In the genomic region with DNA sequence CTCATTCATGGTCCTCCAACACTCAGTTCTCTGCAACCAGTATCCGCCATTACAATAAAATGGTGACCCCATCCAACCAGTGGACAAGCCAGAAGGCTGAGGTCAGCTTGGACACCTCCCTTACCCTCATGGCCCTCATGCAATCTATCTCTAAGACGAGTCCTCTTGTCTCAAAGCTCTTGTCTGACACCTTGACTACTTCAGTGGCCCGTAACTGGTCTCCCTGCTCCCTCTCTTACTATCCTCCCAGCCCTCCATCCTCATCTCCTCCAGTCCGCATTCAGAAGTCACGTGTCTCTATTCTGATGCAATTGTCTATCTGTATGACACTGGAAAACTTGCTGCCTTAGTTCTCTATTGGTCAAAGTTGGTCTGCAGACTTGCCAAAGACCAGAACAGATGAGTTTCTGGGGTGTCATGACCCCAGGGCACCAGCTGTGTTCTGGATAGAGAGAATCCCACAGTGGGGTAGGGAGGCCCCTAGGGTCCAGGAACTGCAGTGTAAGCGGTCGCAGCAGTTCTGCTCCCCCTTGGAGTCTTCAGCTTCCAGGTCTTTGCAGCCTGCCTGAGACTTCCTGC, we compare ENCODE assay signal across 1 cellular context.
TF ChIP-seq lines count a peak whose summit lies in the region.

No MANE protein-coding gene starts in this region.

TF ChIP-seq in K562, 482 proteins besides CTCF, POLR2A, EP300 and RAD21 (continued from another document and continues in another):
- TF ChIP-seq ZNF316 (IDR thresholded peaks at IDR 0.05) (no peak), ZFX (CRISPR knock-in tag; IDR thresholded peaks at IDR 0.05) (no peak), POLR3G (IDR thresholded peaks at IDR 0.05; ENCODE audit: extremely low read depth, insufficient read length, insufficient replicate concordance) (no peak), HNRNPLL (IDR thresholded peaks at IDR 0.05; ENCODE audit: low read depth, low read length, poor library complexity, severe bottlenecking) (no peak), MYC (IDR thresholded peaks at IDR 0.05; ENCODE audit: low read depth, low read length) (peak; percentile 98), MYC (CRISPR knock-in tag; IDR thresholded peaks at IDR 0.05; ENCODE audit: borderline replicate concordance, low read depth) (peak; percentile 34; the same call in 1 of the 2 replicates), ZNF3 (CRISPR knock-in tag; IDR thresholded peaks at IDR 0.05) (no peak), KAT2B (IDR thresholded peaks at IDR 0.05; ENCODE audit: low read depth, low read length) (no peak), ZNF561 (CRISPR knock-in tag; conservative IDR thresholded peaks at IDR 0.05) (no peak), MGA (IDR thresholded peaks at IDR 0.05) (peak; percentile 85), CBFA2T3 (IDR thresholded peaks at IDR 0.05) (no peak), ZNF282 (CRISPR knock-in tag; IDR thresholded peaks at IDR 0.05) (no peak), RFX5 (IDR thresholded peaks at IDR 0.05; ENCODE audit: low read depth, low read length) (no peak), ZNF124 (CRISPR knock-in tag; IDR thresholded peaks at IDR 0.05) (no peak), ZBTB40 (IDR thresholded peaks at IDR 0.05) (no peak), ZBTB40 (CRISPR knock-in tag; IDR thresholded peaks at IDR 0.05) (no peak), DDX20 (tag; IDR thresholded peaks at IDR 0.05; ENCODE audit: low read depth) (no peak), ZNF778 (CRISPR knock-in tag; IDR thresholded peaks at IDR 0.05) (no peak), XRCC3 (IDR thresholded peaks at IDR 0.05) (no peak), U2AF1 (optimal IDR thresholded peaks at IDR 0.05; ENCODE audit: low read depth, low read length) (no peak), SIRT6 (IDR thresholded peaks at IDR 0.05; ENCODE audit: low read depth, low read length) (no peak), NONO (IDR thresholded peaks at IDR 0.05; ENCODE audit: low read depth in 2 of 2, low read length in 1 of 2) (no peak), ZNF780A (CRISPR knock-in tag; IDR thresholded peaks at IDR 0.05) (no peak), BRCA1 (IDR thresholded peaks at IDR 0.05) (no peak), BRCA1 (CRISPR knock-in tag; IDR thresholded peaks at IDR 0.05) (no peak)
- TF ChIP-seq, protein P1, sequence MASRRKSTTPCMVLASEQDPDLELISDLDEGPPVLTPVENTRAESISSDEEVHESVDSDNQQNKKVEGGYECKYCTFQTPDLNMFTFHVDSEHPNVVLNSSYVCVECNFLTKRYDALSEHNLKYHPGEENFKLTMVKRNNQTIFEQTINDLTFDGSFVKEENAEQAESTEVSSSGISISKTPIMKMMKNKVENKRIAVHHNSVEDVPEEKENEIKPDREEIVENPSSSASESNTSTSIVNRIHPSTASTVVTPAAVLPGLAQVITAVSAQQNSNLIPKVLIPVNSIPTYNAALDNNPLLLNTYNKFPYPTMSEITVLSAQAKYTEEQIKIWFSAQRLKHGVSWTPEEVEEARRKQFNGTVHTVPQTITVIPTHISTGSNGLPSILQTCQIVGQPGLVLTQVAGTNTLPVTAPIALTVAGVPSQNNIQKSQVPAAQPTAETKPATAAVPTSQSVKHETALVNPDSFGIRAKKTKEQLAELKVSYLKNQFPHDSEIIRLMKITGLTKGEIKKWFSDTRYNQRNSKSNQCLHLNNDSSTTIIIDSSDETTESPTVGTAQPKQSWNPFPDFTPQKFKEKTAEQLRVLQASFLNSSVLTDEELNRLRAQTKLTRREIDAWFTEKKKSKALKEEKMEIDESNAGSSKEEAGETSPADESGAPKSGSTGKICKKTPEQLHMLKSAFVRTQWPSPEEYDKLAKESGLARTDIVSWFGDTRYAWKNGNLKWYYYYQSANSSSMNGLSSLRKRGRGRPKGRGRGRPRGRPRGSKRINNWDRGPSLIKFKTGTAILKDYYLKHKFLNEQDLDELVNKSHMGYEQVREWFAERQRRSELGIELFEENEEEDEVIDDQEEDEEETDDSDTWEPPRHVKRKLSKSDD (conservative IDR thresholded peaks at IDR 0.05; ENCODE audit: low read length): no peak
- TF ChIP-seq, protein P2, sequence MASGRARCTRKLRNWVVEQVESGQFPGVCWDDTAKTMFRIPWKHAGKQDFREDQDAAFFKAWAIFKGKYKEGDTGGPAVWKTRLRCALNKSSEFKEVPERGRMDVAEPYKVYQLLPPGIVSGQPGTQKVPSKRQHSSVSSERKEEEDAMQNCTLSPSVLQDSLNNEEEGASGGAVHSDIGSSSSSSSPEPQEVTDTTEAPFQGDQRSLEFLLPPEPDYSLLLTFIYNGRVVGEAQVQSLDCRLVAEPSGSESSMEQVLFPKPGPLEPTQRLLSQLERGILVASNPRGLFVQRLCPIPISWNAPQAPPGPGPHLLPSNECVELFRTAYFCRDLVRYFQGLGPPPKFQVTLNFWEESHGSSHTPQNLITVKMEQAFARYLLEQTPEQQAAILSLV (tag; IDR thresholded peaks at IDR 0.05): peak; percentile 85
- TF ChIP-seq, protein P3, sequence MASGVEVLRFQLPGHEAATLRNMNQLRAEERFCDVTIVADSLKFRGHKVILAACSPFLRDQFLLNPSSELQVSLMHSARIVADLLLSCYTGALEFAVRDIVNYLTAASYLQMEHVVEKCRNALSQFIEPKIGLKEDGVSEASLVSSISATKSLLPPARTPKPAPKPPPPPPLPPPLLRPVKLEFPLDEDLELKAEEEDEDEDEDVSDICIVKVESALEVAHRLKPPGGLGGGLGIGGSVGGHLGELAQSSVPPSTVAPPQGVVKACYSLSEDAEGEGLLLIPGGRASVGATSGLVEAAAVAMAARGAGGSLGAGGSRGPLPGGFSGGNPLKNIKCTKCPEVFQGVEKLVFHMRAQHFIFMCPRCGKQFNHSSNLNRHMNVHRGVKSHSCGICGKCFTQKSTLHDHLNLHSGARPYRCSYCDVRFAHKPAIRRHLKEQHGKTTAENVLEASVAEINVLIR (CRISPR knock-in tag; IDR thresholded peaks at IDR 0.05): peak; percentile 10; the same call in 1 of the 2 replicates
- TF ChIP-seq, protein P4, sequence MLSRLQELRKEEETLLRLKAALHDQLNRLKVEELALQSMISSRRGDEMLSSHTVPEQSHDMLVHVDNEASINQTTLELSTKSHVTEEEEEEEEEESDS (CRISPR knock-in tag; IDR thresholded peaks at IDR 0.05): no peak
